10 cellular contexts compared by ENCODE assay signal in genomic region chr1:41623736-41624135, GRCh38.
DNase-seq lines count a peak whose midpoint lies in the region; ATAC-seq lines count a peak whose summit lies in the region.
"Had no signal": no experiment of that assay in that cellular context is flagged by ENCODE, and none has a peak within 500 bp of the region (broad histone marks: within the 10 kb centered on the region; RNA-seq: fewer than 3 reads in every experiment).

No MANE protein-coding gene starts in this region.

- no peaks in the 10 kb centered on the region for H3K9me3 ChIP-seq in SJCRH30 (replicated peaks)

- no peaks in the 10 kb centered on the region for H3K9me3 Mint-ChIP-seq in activated CD4-positive, alpha-beta memory T cell treated with anti-CD3 and anti-CD28 coated beads for 36 hours
- H3K9me3 Mint-ChIP-seq in activated CD4-positive, alpha-beta memory T cell treated with anti-CD3 and anti-CD28 coated beads, Interleukin-2, amount 10 ng/mL, durations not matched to agents 7 days and 5 days = no peaks in the 10 kb centered on the region
- no peaks in the 10 kb centered on the region for H3K9me3 Mint-ChIP-seq in activated naive CD8-positive, alpha-beta T cell treated with anti-CD3 and anti-CD28 coated beads for 36 hours
- H3K9me3 Mint-ChIP-seq in stimulated activated naive CD8-positive, alpha-beta T cell treated with anti-CD3 and anti-CD28 coated beads, Interleukin-15, amount 100 ng/mL, for 72 hours = no peaks in the 10 kb centered on the region

- POLR2A ChIA-PET in activated CD4-positive, alpha-beta memory T cell treated with anti-CD3 and anti-CD28 coated beads for 36 hours (lab: Charles Lee) = no interaction called here
- POLR2A ChIA-PET in activated CD4-positive, alpha-beta memory T cell treated with anti-CD3 and anti-CD28 coated beads, Interleukin-2, amount 10 ng/mL, durations not matched to agents 7 days and 5 days (lab: Charles Lee) = no interaction called here

- CTCF ChIA-PET in activated CD4-positive, alpha-beta memory T cell treated with anti-CD3 and anti-CD28 coated beads for 36 hours (lab: Charles Lee) = no interaction called here
- CTCF ChIA-PET in activated CD4-positive, alpha-beta memory T cell treated with anti-CD3 and anti-CD28 coated beads, Interleukin-2, amount 10 ng/mL, durations not matched to agents 7 days and 5 days (lab: Charles Lee) = interaction anchor here (1.1 kb wide), 1 partner anchor 9 kb away, joined by 3 read pairs; no protein-coding TSS in a partner anchor

- H3K36me3 Mint-ChIP-seq in activated CD4-positive, alpha-beta memory T cell treated with anti-CD3 and anti-CD28 coated beads for 36 hours = peaks cover 42% of the 10 kb centered on the region
- peaks cover 30% of the 10 kb centered on the region for H3K36me3 Mint-ChIP-seq in activated CD4-positive, alpha-beta memory T cell treated with anti-CD3 and anti-CD28 coated beads, Interleukin-2, amount 10 ng/mL, durations not matched to agents 7 days and 5 days (ENCODE audit: low read depth)
- H3K36me3 Mint-ChIP-seq in activated naive CD8-positive, alpha-beta T cell treated with anti-CD3 and anti-CD28 coated beads for 36 hours = peaks cover 32% of the 10 kb centered on the region

- ATAC-seq in HG03066 (IDR thresholded peaks at IDR 0.05; ENCODE audit: low read depth, unreplicated experiment) = peak; percentile 7
- ATAC-seq in stimulated activated naive CD8-positive, alpha-beta T cell treated with anti-CD3 and anti-CD28 coated beads, Interleukin-15, amount 100 ng/mL, for 72 hours = no peak
- ATAC-seq: sciatic nerve had no signal

- peaks cover 43% of the 10 kb centered on the region for H3K4me1 ChIP-seq in SJCRH30

- H3K27me3 ChIP-seq in SJCRH30 = no peaks in the 10 kb centered on the region

- peak overlapping the region; percentile 29 for H3K27ac Mint-ChIP-seq in activated CD4-positive, alpha-beta memory T cell treated with anti-CD3 and anti-CD28 coated beads for 36 hours
- H3K27ac Mint-ChIP-seq in activated CD4-positive, alpha-beta memory T cell treated with anti-CD3 and anti-CD28 coated beads, Interleukin-2, amount 10 ng/mL, durations not matched to agents 7 days and 5 days = no peak overlapping the region
- peak overlapping the region; percentile 71 for H3K27ac Mint-ChIP-seq in activated naive CD8-positive, alpha-beta T cell treated with anti-CD3 and anti-CD28 coated beads for 36 hours
- H3K27ac Mint-ChIP-seq in stimulated activated naive CD8-positive, alpha-beta T cell treated with anti-CD3 and anti-CD28 coated beads, Interleukin-15, amount 100 ng/mL, for 72 hours = peak overlapping the region; percentile 30 to 78

- H3K27me3 Mint-ChIP-seq in activated CD4-positive, alpha-beta memory T cell treated with anti-CD3 and anti-CD28 coated beads for 36 hours = no peaks in the 10 kb centered on the region
- no peaks in the 10 kb centered on the region for H3K27me3 Mint-ChIP-seq in activated CD4-positive, alpha-beta memory T cell treated with anti-CD3 and anti-CD28 coated beads, Interleukin-2, amount 10 ng/mL, durations not matched to agents 7 days and 5 days
- no peaks in the 10 kb centered on the region for H3K27me3 Mint-ChIP-seq in activated naive CD8-positive, alpha-beta T cell treated with anti-CD3 and anti-CD28 coated beads for 36 hours
- no peaks in the 10 kb centered on the region for H3K27me3 Mint-ChIP-seq in stimulated activated naive CD8-positive, alpha-beta T cell treated with anti-CD3 and anti-CD28 coated beads, Interleukin-15, amount 100 ng/mL, for 72 hours

- no peak overlapping the region for H3K4me3 Mint-ChIP-seq in activated CD4-positive, alpha-beta memory T cell treated with anti-CD3 and anti-CD28 coated beads for 36 hours
- no peak overlapping the region for H3K4me3 Mint-ChIP-seq in activated CD4-positive, alpha-beta memory T cell treated with anti-CD3 and anti-CD28 coated beads, Interleukin-2, amount 10 ng/mL, durations not matched to agents 7 days and 5 days
- H3K4me3 Mint-ChIP-seq in activated naive CD8-positive, alpha-beta T cell treated with anti-CD3 and anti-CD28 coated beads for 36 hours = peak overlapping the region; percentile 27
- H3K4me3 Mint-ChIP-seq in stimulated activated naive CD8-positive, alpha-beta T cell treated with anti-CD3 and anti-CD28 coated beads, Interleukin-15, amount 100 ng/mL, for 72 hours = peak overlapping the region; percentile 46 to 48

- DNase-seq in activated CD4-positive, alpha-beta memory T cell treated with anti-CD3 and anti-CD28 coated beads for 36 hours = no peak
- no peak for DNase-seq in activated CD4-positive, alpha-beta memory T cell treated with anti-CD3 and anti-CD28 coated beads, Interleukin-2, amount 10 ng/mL, durations not matched to agents 7 days and 5 days
- no peak for DNase-seq in activated naive CD8-positive, alpha-beta T cell treated with anti-CD3 and anti-CD28 coated beads for 36 hours
- DNase-seq in stimulated activated naive CD8-positive, alpha-beta T cell treated with anti-CD3 and anti-CD28 coated beads, Interleukin-15, amount 100 ng/mL, for 72 hours = no peak
- DNase-seq in C1 segment of cervical spinal cord (lab: John Stamatoyannopoulos, UW) (no peak), glomerular visceral epithelial cell (ENCODE audit: extremely low spot score) (no peak), SJCRH30 (no peak)
- DNase-seq: amniotic stem cell had no signal

- no peak overlapping the region for H3K4me3 ChIP-seq in SJCRH30

- H3K27ac ChIP-seq in SJCRH30 = no peak overlapping the region

- intact Hi-C loops in activated CD4-positive, alpha-beta memory T cell treated with anti-CD3 and anti-CD28 coated beads for 36 hours (cut with micrococcal nuclease) = no loop called here

- H3K4me1 Mint-ChIP-seq in activated CD4-positive, alpha-beta memory T cell treated with anti-CD3 and anti-CD28 coated beads for 36 hours (ENCODE audit: low read depth) = peaks cover 54% of the 10 kb centered on the region
- H3K4me1 Mint-ChIP-seq in activated CD4-positive, alpha-beta memory T cell treated with anti-CD3 and anti-CD28 coated beads, Interleukin-2, amount 10 ng/mL, durations not matched to agents 7 days and 5 days = peaks cover 51% of the 10 kb centered on the region
- peaks cover 40% of the 10 kb centered on the region for H3K4me1 Mint-ChIP-seq in activated naive CD8-positive, alpha-beta T cell treated with anti-CD3 and anti-CD28 coated beads for 36 hours
- H3K4me1 Mint-ChIP-seq in stimulated activated naive CD8-positive, alpha-beta T cell treated with anti-CD3 and anti-CD28 coated beads, Interleukin-15, amount 100 ng/mL, for 72 hours = peaks cover 82% of the 10 kb centered on the region

- H3K36me3 ChIP-seq in SJCRH30 = no peaks in the 10 kb centered on the region

Comparison
In these comparisons a context has a peak if more than half of its experiments do, and no peak if none do; other contexts are left out.
1. H3K4me3 Mint-ChIP-seq: peak in activated naive CD8-positive, alpha-beta T cell treated with anti-CD3 and anti-CD28 coated beads for 36 hours (single experiment) and stimulated activated naive CD8-positive, alpha-beta T cell treated with anti-CD3 and anti-CD28 coated beads, Interleukin-15, amount 100 ng/mL, for 72 hours (2 of 2); none in activated CD4-positive, alpha-beta memory T cell treated with anti-CD3 and anti-CD28 coated beads for 36 hours (single experiment) and activated CD4-positive, alpha-beta memory T cell treated with anti-CD3 and anti-CD28 coated beads, Interleukin-2, amount 10 ng/mL, durations not matched to agents 7 days and 5 days (single experiment).